Comparison of ENCODE assay signal across 11 cellular contexts in genomic region chr7:18566829-18567228, GRCh38.
DNase-seq lines count a peak whose midpoint lies in the region; ATAC-seq, FAIRE-seq and TF ChIP-seq lines count a peak whose summit lies in the region.
"Had no signal": no experiment of that assay in that cellular context is flagged by ENCODE, and none has a peak within 500 bp of the region (broad histone marks: within the 10 kb centered on the region; RNA-seq: fewer than 3 reads in every experiment).

No MANE protein-coding gene starts in this region.

- in situ Hi-C loops in HAP-1 (cut with MboI; ENCODE audit: low sequenced_read_pairs) = no loop called here

- ATAC-seq in GM18508 (IDR thresholded peaks at IDR 0.05; ENCODE audit: insufficient read depth, unreplicated experiment) = peak; percentile 98
- peak; percentile 94 for ATAC-seq in GM21526 (IDR thresholded peaks at IDR 0.05; ENCODE audit: low FRiP score, unreplicated experiment)
- peak; percentile 99 for ATAC-seq in HG03354 (IDR thresholded peaks at IDR 0.05; ENCODE audit: poor library complexity, severe bottlenecking, unreplicated experiment)
- ATAC-seq: left cardiac atrium had no signal

- no peaks in the 10 kb centered on the region for H3K27me3 ChIP-seq in bronchial epithelial cell (ENCODE audit: control insufficient read depth, insufficient read depth, low read length)
- no peaks in the 10 kb centered on the region for H3K27me3 ChIP-seq in HAP-1 (ENCODE audit: low read depth)

- peak; percentile 40 for FAIRE-seq in bronchial epithelial cell (lab: Jason Lieb, UNC)
- FAIRE-seq: colon had no signal

- peaks cover 38% of the 10 kb centered on the region for H3K4me1 ChIP-seq in HAP-1

- H3K9me3 ChIP-seq in HAP-1 = no peaks in the 10 kb centered on the region

- DNase-seq in bronchial epithelial cell (ENCODE audit: low read depth) (peak; percentile 32), HAP-1 (ENCODE audit: low spot score in 2 of 2) (no peak), AG08395 (ENCODE audit: low spot score) (no peak), mucosa of gallbladder (ENCODE audit: low spot score) (no peak)
- no peak for DNase-seq in activated CD4-positive, alpha-beta T cell treated with anti-CD3 and anti-CD28 coated beads, Interleukin-2, amount 50 U/mL, for 1 hour
- DNase-seq: DND-41, left cardiac atrium had no signal

- TF ChIP-seq CTCF in bronchial epithelial cell (IDR thresholded peaks at IDR 0.05; ENCODE audit: insufficient read depth, low read length, severe bottlenecking) = no peak

- H3K36me3 ChIP-seq in bronchial epithelial cell (ENCODE audit: control insufficient read depth, insufficient read depth, low read length) (no peaks in the 10 kb centered on the region), HAP-1 (replicated peaks) (peaks cover 16% of the 10 kb centered on the region)

- H3K4me3 ChIP-seq in bronchial epithelial cell (ENCODE audit: low read depth, low read length) (no peak overlapping the region), HAP-1 (no peak overlapping the region)
